ENCODE assay signal across 2 cellular contexts in the genomic region with DNA sequence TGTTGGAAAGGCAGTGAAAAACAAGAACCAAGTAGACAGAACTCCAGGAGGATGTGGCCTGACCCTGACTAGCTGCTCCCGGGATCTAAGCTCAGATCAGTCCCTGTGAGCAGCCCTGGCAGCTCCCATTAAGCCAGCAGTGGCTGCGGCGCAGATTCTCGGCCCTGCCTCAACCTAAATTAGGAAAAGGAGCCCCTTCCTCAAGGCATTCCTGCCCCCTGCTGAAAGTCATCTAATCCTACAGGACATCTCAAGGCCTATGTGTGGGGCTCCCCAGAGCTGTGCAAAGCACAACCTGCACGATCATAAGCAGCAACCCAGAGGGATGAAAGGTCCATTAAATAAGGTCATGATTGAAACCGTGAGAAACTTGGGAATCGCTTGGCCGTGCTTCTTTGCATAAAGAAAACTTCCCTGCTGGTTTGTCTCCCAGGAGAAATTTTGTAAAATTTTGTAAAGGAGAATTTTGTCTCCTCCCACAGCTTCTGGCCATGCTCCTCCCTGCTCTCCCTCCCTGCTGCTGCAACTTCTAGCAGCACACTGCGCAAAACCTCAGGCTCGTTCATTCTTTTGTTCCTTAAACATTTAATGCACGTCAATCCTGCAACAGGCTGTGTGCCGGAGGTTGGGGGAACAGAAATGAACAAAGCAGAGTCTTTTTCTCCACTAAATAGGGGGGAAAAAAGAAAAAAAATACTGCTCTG.
TF ChIP-seq lines count a peak whose summit lies in the region.

No MANE protein-coding gene starts in this region.

TF ChIP-seq in HepG2, 621 proteins besides CTCF, POLR2A, EP300 and RAD21:
- TF ChIP-seq ZSCAN25 (CRISPR knock-in tag; IDR thresholded peaks at IDR 0.05) = no peak

TF ChIP-seq in neural cell, 6 proteins besides CTCF, POLR2A, EP300 and RAD21:
- TF ChIP-seq SMC3 (conservative IDR thresholded peaks at IDR 0.05; ENCODE audit: poor library complexity) (peak; percentile 55), POLR2AphosphoS5 (IDR thresholded peaks at IDR 0.05) (no peak)
